1 cellular context compared by ENCODE assay signal in genomic region chr22:50641696-50642607, GRCh38.
TF ChIP-seq lines count a peak whose summit lies in the region.

No MANE protein-coding gene starts in this region.

TF ChIP-seq in HepG2, 621 proteins besides CTCF, POLR2A, EP300 and RAD21 (continued from another document and continues in another):
- TF ChIP-seq HMGA1 (CRISPR knock-in tag; conservative IDR thresholded peaks at IDR 0.05) (no peak), ZNF430 (CRISPR knock-in tag; IDR thresholded peaks at IDR 0.05) (no peak), TGIF2 (CRISPR knock-in tag; IDR thresholded peaks at IDR 0.05) (0 out of 2 replicates have a peak, but pooled peaks have one; percentile 29), ZNF232 (CRISPR knock-in tag; IDR thresholded peaks at IDR 0.05; ENCODE audit: borderline replicate concordance) (0 out of 2 replicates have a peak, but pooled peaks have one; percentile 86), HNRNPLL (IDR thresholded peaks at IDR 0.05; ENCODE audit: low read depth, low read length, poor library complexity, severe bottlenecking) (peak; percentile 76), ZNF747 (CRISPR knock-in tag; IDR thresholded peaks at IDR 0.05; ENCODE audit: borderline replicate concordance) (no peak; the same call in 1 of the 2 replicates), STAG1 (CRISPR knock-in tag; IDR thresholded peaks at IDR 0.05) (peak; percentile 21; the same call in 1 of the 2 replicates), ZBTB43 (CRISPR knock-in tag; conservative IDR thresholded peaks at IDR 0.05) (peak; percentile 74), HMG20A (CRISPR knock-in tag; IDR thresholded peaks at IDR 0.05; ENCODE audit: borderline replicate concordance) (peak; percentile 77; the same call in 1 of the 2 replicates), ZMYM4 (CRISPR knock-in tag; IDR thresholded peaks at IDR 0.05) (peak; percentile 72), ZNF362 (CRISPR knock-in tag; IDR thresholded peaks at IDR 0.05; ENCODE audit: borderline replicate concordance) (no peak), ZNF75D (CRISPR knock-in tag; IDR thresholded peaks at IDR 0.05; ENCODE audit: borderline replicate concordance) (no peak), ZNF792 (CRISPR knock-in tag; IDR thresholded peaks at IDR 0.05) (peak; percentile 32; the same call in 1 of the 2 replicates), DMTF1 (CRISPR knock-in tag; IDR thresholded peaks at IDR 0.05) (no peak), ETV5 (CRISPR knock-in tag; IDR thresholded peaks at IDR 0.05; ENCODE audit: borderline replicate concordance) (no peak; the same call in 1 of the 2 replicates), PRDM15 (CRISPR knock-in tag; IDR thresholded peaks at IDR 0.05) (no peak), ZNF282 (IDR thresholded peaks at IDR 0.05; ENCODE audit: partially characterized antibody) (no peak), CBX5 (CRISPR knock-in tag; IDR thresholded peaks at IDR 0.05; ENCODE audit: borderline replicate concordance) (peak; percentile 55; the same call in 1 of the 2 replicates), KAT7 (CRISPR knock-in tag; IDR thresholded peaks at IDR 0.05; ENCODE audit: borderline replicate concordance) (no peak), CHD2 (IDR thresholded peaks at IDR 0.05; ENCODE audit: low read depth, low read length) (no peak), TRAFD1 (CRISPR knock-in tag; IDR thresholded peaks at IDR 0.05; ENCODE audit: borderline replicate concordance) (no peak), KAT8 (CRISPR knock-in tag; IDR thresholded peaks at IDR 0.05) (peak; percentile 47), ZNF431 (CRISPR knock-in tag; IDR thresholded peaks at IDR 0.05; ENCODE audit: borderline replicate concordance, low read depth) (no peak; the same call in 1 of the 2 replicates), ZNF710 (CRISPR knock-in tag; IDR thresholded peaks at IDR 0.05; ENCODE audit: borderline replicate concordance) (peak; percentile 84; the same call in 1 of the 2 replicates), ZGPAT (CRISPR knock-in tag; IDR thresholded peaks at IDR 0.05) (peak; percentile 88; the same call in 1 of the 2 replicates), GABPA (IDR thresholded peaks at IDR 0.05; ENCODE audit: low read depth, low read length) (no peak), GABPA (CRISPR knock-in tag; IDR thresholded peaks at IDR 0.05; ENCODE audit: low read depth) (no peak), ZNF770 (CRISPR knock-in tag; IDR thresholded peaks at IDR 0.05) (peak; percentile 67; the same call in 1 of the 2 replicates), GTF2F1 (IDR thresholded peaks at IDR 0.05; ENCODE audit: low read length) (no peak), UBTF (CRISPR knock-in tag; IDR thresholded peaks at IDR 0.05) (peak; percentile 69), ZNF556 (CRISPR knock-in tag; IDR thresholded peaks at IDR 0.05; ENCODE audit: borderline replicate concordance) (no peak; the same call in 1 of the 2 replicates), ZSCAN22 (CRISPR knock-in tag; IDR thresholded peaks at IDR 0.05) (no peak), PCBP2 (optimal IDR thresholded peaks at IDR 0.05; ENCODE audit: low read depth, low read length, poor library complexity, severe bottlenecking) (no peak), ZBTB21 (CRISPR knock-in tag; IDR thresholded peaks at IDR 0.05) (no peak), ARID2 (CRISPR knock-in tag; IDR thresholded peaks at IDR 0.05; ENCODE audit: borderline replicate concordance) (no peak), EZH2 (conservative IDR thresholded peaks at IDR 0.05; ENCODE audit: low read depth, low read length) (no peak), FOXP4 (CRISPR knock-in tag; IDR thresholded peaks at IDR 0.05) (peak; percentile 80), PCBP1 (IDR thresholded peaks at IDR 0.05; ENCODE audit: borderline replicate concordance, low read depth, low read length) (peak; percentile 23; the same call in 1 of the 2 replicates), NCOA2 (CRISPR knock-in tag; IDR thresholded peaks at IDR 0.05) (peak; percentile 78)
